18 cellular contexts compared by ENCODE assay signal in the genomic region with DNA sequence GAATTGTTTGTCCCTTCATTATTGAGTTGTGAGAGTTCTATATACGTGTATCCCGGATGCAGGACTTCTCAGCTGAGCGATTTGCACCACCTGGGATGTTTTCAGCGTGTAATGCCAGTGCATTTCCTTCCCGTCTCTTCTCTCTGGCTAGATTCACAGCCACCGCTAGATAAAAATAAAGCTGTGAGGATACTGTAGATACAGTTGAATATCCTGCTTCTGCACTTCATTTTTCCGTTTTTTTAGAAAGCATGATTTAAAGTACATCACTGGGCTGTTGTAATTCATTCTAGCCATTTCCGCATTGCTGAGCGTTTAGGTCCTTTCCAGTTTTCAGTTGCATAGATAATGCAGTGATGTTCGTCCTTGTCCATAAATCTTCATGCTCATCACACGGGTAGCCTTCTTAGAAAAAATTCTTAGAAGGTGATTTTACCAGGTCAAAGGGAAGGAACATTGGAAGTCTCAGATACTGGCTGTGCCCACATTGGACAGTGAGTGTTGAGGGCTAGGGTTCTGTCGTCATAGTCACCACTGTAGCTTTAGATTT. TPM values are rescaled to one million over a fixed set of nuclear protein-coding genes. Genes with fewer than 3 reads are reported as not detected.
DNase-seq lines count a peak whose midpoint lies in the region; ATAC-seq, FAIRE-seq and TF ChIP-seq lines count a peak whose summit lies in the region.
"Had no signal": no experiment of that assay in that cellular context is flagged by ENCODE, and none has a peak within 500 bp of the region (broad histone marks: within the 10 kb centered on the region; RNA-seq: fewer than 3 reads in every experiment).

No MANE protein-coding gene starts in this region.

- H3K9me3 ChIP-seq in BLaER1 (no peaks in the 10 kb centered on the region), psoas muscle (no peaks in the 10 kb centered on the region)
- H3K9me3 ChIP-seq: BE2C, Caco-2 had no signal

- H3K4me2 ChIP-seq in BLaER1, result peak overlapping the region; percentile 93

- H3K4me1 ChIP-seq in BLaER1 (peaks cover 100% of the 10 kb centered on the region), psoas muscle (peaks cover 32% of the 10 kb centered on the region)

- WGBS in psoas muscle, 3 donors, result 75 to 79% (median 78%) methylated on average over 12 of the region's 12 CpGs

- H3K27me3 Mint-ChIP-seq in mesothelial cell of epicardium (ENCODE audit: low read depth), result no peaks in the 10 kb centered on the region
- no peaks in the 10 kb centered on the region for H3K27me3 Mint-ChIP-seq in MCF 10A (ENCODE audit: insufficient read depth, unreplicated experiment)
- H3K27me3 Mint-ChIP-seq in endothelial cell (ENCODE audit: unreplicated experiment), result no peaks in the 10 kb centered on the region
- H3K27me3 Mint-ChIP-seq: CD8-positive, alpha-beta memory T cell had no signal

- TF ChIP-seq CTCF in mesothelial cell of epicardium (IDR thresholded peaks at IDR 0.05; ENCODE audit: unreplicated experiment), result no peak
- TF ChIP-seq CTCF in MCF 10A (IDR thresholded peaks at IDR 0.05; ENCODE audit: unreplicated experiment), result no peak
- TF ChIP-seq CTCF in endothelial cell (IDR thresholded peaks at IDR 0.05; ENCODE audit: unreplicated experiment), result no peak
- no peak for TF ChIP-seq CTCF in psoas muscle (IDR thresholded peaks at IDR 0.05)

- ATAC-seq in psoas muscle, result no peak

- no peaks in the 10 kb centered on the region for H3K36me3 Mint-ChIP-seq in mesothelial cell of epicardium
- peaks cover 6% of the 10 kb centered on the region for H3K36me3 Mint-ChIP-seq in MCF 10A (ENCODE audit: insufficient read depth, unreplicated experiment)
- no peaks in the 10 kb centered on the region for H3K36me3 Mint-ChIP-seq in endothelial cell (ENCODE audit: low read depth, unreplicated experiment)

- intact Hi-C loops in MCF 10A (cut with micrococcal nuclease) (no loop called here), psoas muscle (cut with DNase I) (loop anchor here in 1 of 2 donors (10.0 kb wide), 1 partner anchor 877 kb away; no protein-coding TSS in a partner anchor)

- peaks cover 21% of the 10 kb centered on the region for H3K4me1 Mint-ChIP-seq in mesothelial cell of epicardium
- peaks cover 12% of the 10 kb centered on the region for H3K4me1 Mint-ChIP-seq in MCF 10A (ENCODE audit: insufficient read depth, unreplicated experiment)
- H3K4me1 Mint-ChIP-seq in endothelial cell (ENCODE audit: unreplicated experiment), result peaks cover 9% of the 10 kb centered on the region

- H3K9ac ChIP-seq in BLaER1, result peak overlapping the region; percentile 77
- H3K9ac ChIP-seq: GM23248 had no signal

- H3K27me3 ChIP-seq in BLaER1 (no peaks in the 10 kb centered on the region), psoas muscle (ENCODE audit: insufficient read depth in 3 of 3, low read length in 2 of 3) (no peaks in the 10 kb centered on the region)
- H3K27me3 ChIP-seq: BE2C had no signal

- POLR2A ChIA-PET in MCF 10A (lab: Yijun Ruan, JAX), result interaction anchor here (0.6 kb wide), 1 partner anchor 9 kb away, joined by 3 read pairs; no protein-coding TSS in a partner anchor

- H3K27ac Mint-ChIP-seq in mesothelial cell of epicardium, result peak overlapping the region; percentile 61
- no peak overlapping the region for H3K27ac Mint-ChIP-seq in MCF 10A (ENCODE audit: low read depth, unreplicated experiment)
- no peak overlapping the region for H3K27ac Mint-ChIP-seq in endothelial cell (ENCODE audit: unreplicated experiment)
- H3K27ac Mint-ChIP-seq: CD8-positive, alpha-beta memory T cell had no signal

- H3K4me3 Mint-ChIP-seq in mesothelial cell of epicardium, result no peak overlapping the region
- H3K4me3 Mint-ChIP-seq in MCF 10A (ENCODE audit: unreplicated experiment), result no peak overlapping the region
- no peak overlapping the region for H3K4me3 Mint-ChIP-seq in endothelial cell (ENCODE audit: unreplicated experiment)
- H3K4me3 Mint-ChIP-seq: CD8-positive, alpha-beta memory T cell had no signal

- no TSS peak for BruUV-seq in MCF 10A (replicated peaks; lab: Mats Ljungman, UMichigan)

- H3K36me3 ChIP-seq in BLaER1 (peaks cover 7% of the 10 kb centered on the region), psoas muscle (ENCODE audit: insufficient read depth in 1 of 2, low read depth in 1 of 2) (no peaks in the 10 kb centered on the region)
- H3K36me3 ChIP-seq: BE2C had no signal

- no peaks in the 10 kb centered on the region for H3K9me3 Mint-ChIP-seq in mesothelial cell of epicardium
- H3K9me3 Mint-ChIP-seq in MCF 10A (ENCODE audit: unreplicated experiment), result no peaks in the 10 kb centered on the region
- H3K9me3 Mint-ChIP-seq in endothelial cell (ENCODE audit: unreplicated experiment), result no peaks in the 10 kb centered on the region
- H3K9me3 Mint-ChIP-seq: CD8-positive, alpha-beta memory T cell had no signal

- CTCF ChIA-PET in MCF 10A (lab: Yijun Ruan, JAX), result interaction anchor here (0.6 to 1.0 kb wide), 2 partner anchors 15 to 393 kb away, joined by 3 read pairs; no protein-coding TSS in a partner anchor

- DNase-seq in GM19239 (ENCODE audit: insufficient read length, low spot score), result no peak
- peak; percentile 79 for DNase-seq in amniotic epithelial cell (ENCODE audit: low read depth)
- DNase-seq in mesothelial cell of epicardium (ENCODE audit: low spot score in 2 of 2, unreplicated experiment in 2 of 2), result no peak
- no peak for DNase-seq in MCF 10A (ENCODE audit: unreplicated experiment)
- DNase-seq in endothelial cell (ENCODE audit: low spot score), result no peak
- no peak for DNase-seq in NCI-H524 treated with DMSO at 0.1 percent for 48 hours (lab: John Stamatoyannopoulos, UW)
- no peak for DNase-seq in psoas muscle
- DNase-seq: BE2C; Caco-2; CD8-positive, alpha-beta memory T cell; DND-41; GF-D8; GM23248; IMR-90; KG1 had no signal

- H3K27ac ChIP-seq in BLaER1 (peak overlapping the region; percentile 80), psoas muscle (no peak overlapping the region)
- H3K27ac ChIP-seq: GM23248 had no signal

- FAIRE-seq in GM19239 (lab: Jason Lieb, UNC), result peak; percentile 37
- FAIRE-seq: H54 had no signal

- H3K4me3 ChIP-seq in BLaER1 (peak overlapping the region; percentile 52; the same call in 1 of the 2 replicates), psoas muscle (no peak overlapping the region)
- H3K4me3 ChIP-seq: GM23248 had no signal

- peaks cover 33% of the 10 kb centered on the region for H4K20me1 ChIP-seq in BLaER1

RNA-seq across cellular contexts. Expression of a gene that starts 14.7 kb away (rescaled TPM):
- total RNA-seq in mesothelial cell of epicardium (36.2 to 40.7 TPM (median 38.9 TPM) in 3 replicates), MCF 10A (2022) (22.0 and 22.5 TPM in 2 replicates), endothelial cell (ENCODE audit: unreplicated experiment) (34.7 TPM), psoas muscle (10 to 100 TPM; 27.0 to 34.6 (median 29.1) TPM)
- 10 to 100 TPM; 25.5 to 39.5 (median 36.3) TPM for polyA plus RNA-seq in psoas muscle

RNA-seq across cellular contexts. Expression of a gene that starts 28.6 kb away (rescaled TPM):
- total RNA-seq in mesothelial cell of epicardium, result 24.2 to 27.5 TPM (median 24.4 TPM) in 3 replicates
- total RNA-seq in MCF 10A (2022), result 21.0 and 21.8 TPM in 2 replicates
- 30.8 TPM for total RNA-seq in endothelial cell (ENCODE audit: unreplicated experiment)
- 10 to 100 TPM; 19.6 to 27.3 (median 24.3) TPM for total RNA-seq in psoas muscle
- 10 to 100 TPM; 40.9 to 51.1 (median 50.3) TPM for polyA plus RNA-seq in psoas muscle

RNA-seq across cellular contexts. Expression of a gene that starts 31.4 kb away (rescaled TPM):
- 0.99 to 1.1 TPM (median 1.1 TPM) in 3 replicates for total RNA-seq in mesothelial cell of epicardium
- 2.0 and 2.7 TPM in 2 replicates for total RNA-seq in MCF 10A (2022)
- total RNA-seq in endothelial cell (ENCODE audit: unreplicated experiment), result 0.54 TPM
- total RNA-seq in psoas muscle, result under 1 TPM in 3 of 4 donors, not detected in 1; 0.34 to 0.73 (median 0.36) TPM
- polyA plus RNA-seq in psoas muscle, result under 1 TPM; 0.22 to 0.62 (median 0.44) TPM
- total RNA-seq: A172, GM23248, IMR-90 had no signal
- polyA plus RNA-seq: GM23248 had no signal

RNA-seq across cellular contexts. Expression of a gene that starts 53.1 kb away (rescaled TPM):
- total RNA-seq in mesothelial cell of epicardium (0.54 to 1.1 TPM (median 0.71 TPM) in 3 replicates), MCF 10A (2022) (0.09 and 0.22 TPM in 2 replicates), endothelial cell (ENCODE audit: unreplicated experiment) (0.67 TPM), psoas muscle (under 1 TPM in 3 of 4 donors, not detected in 1; 0.06 to 0.09 (median 0.08) TPM)
- polyA plus RNA-seq in psoas muscle, result under 1 TPM in 2 of 3 donors, not detected in 1; 0.08 to 0.18 TPM
- total RNA-seq: A172 had no signal
- polyA plus RNA-seq: GM23248 had no signal
